ENCODE assay signal across 20 cellular contexts in genomic region chr4:98624144-98624543, GRCh38.
"Had no signal": no experiment of that assay in that cellular context is flagged by ENCODE, and none has a peak within 500 bp of the region (broad histone marks: within the 10 kb centered on the region; RNA-seq: fewer than 3 reads in every experiment).

No MANE protein-coding gene starts in this region.

- H3K36me3 ChIP-seq: adrenal gland, brain microvascular endothelial cell, lower lobe of right lung, neural progenitor cell, pancreas, spleen, stomach, upper lobe of right lung had no signal

- H3K27me3 ChIP-seq: adrenal gland, brain microvascular endothelial cell, neural progenitor cell, pancreas, spleen, stomach, testis, upper lobe of right lung had no signal

- H3K27ac ChIP-seq: adrenal gland, brain microvascular endothelial cell, lower lobe of right lung, neural progenitor cell, pancreas, stomach, testis, upper lobe of right lung had no signal

- H3K9me3 Mint-ChIP-seq: activated naive CD4-positive, alpha-beta T cell treated with anti-CD3 and anti-CD28 coated beads for 36 hours; central memory CD8-positive, alpha-beta T cell had no signal

- H3K27me3 Mint-ChIP-seq: central memory CD8-positive, alpha-beta T cell had no signal

- H3K9me3 ChIP-seq: adrenal gland, lower lobe of right lung, pancreas, spleen, stomach, testis, upper lobe of right lung had no signal

- DNase-seq: activated CD4-positive, alpha-beta T cell treated with anti-CD3 and anti-CD28 coated beads, Interleukin-2, amount 50 U/mL, for 1 hour; activated CD4-positive, CD25-positive, alpha-beta regulatory T cell; activated CD8-positive, alpha-beta memory T cell treated with anti-CD3 and anti-CD28 coated beads for 24 hours; activated naive CD4-positive, alpha-beta T cell treated with anti-CD3 and anti-CD28 coated beads for 36 hours; adrenal gland; brain microvascular endothelial cell; cortex of kidney; effector CD8-positive, alpha-beta T cell; foreskin melanocyte; head of caudate nucleus; lower lobe of right lung; pancreas; spleen; stimulated activated CD4-positive, alpha-beta T cell treated with anti-CD3 and anti-CD28 coated beads, Interleukin-1b, Interleukin-23, amount 100 ng/mL, for 48 hours; stomach; testis; upper lobe of right lung had no signal

- H3K4me1 ChIP-seq: adrenal gland, lower lobe of right lung, pancreas, upper lobe of right lung had no signal

- ATAC-seq: lower lobe of right lung, sciatic nerve, upper lobe of right lung had no signal

- H3K4me3 ChIP-seq: adrenal gland, lower lobe of right lung, neural progenitor cell, pancreas, spleen, stomach, testis, upper lobe of right lung had no signal

- H3K27ac Mint-ChIP-seq: activated naive CD4-positive, alpha-beta T cell treated with anti-CD3 and anti-CD28 coated beads for 36 hours; neural progenitor cell had no signal

- H3K4me3 Mint-ChIP-seq: activated naive CD4-positive, alpha-beta T cell treated with anti-CD3 and anti-CD28 coated beads for 36 hours; central memory CD8-positive, alpha-beta T cell; neural progenitor cell had no signal
